1 cellular context compared by ENCODE assay signal in genomic region chr5:82183828-82184227, GRCh38.
TF ChIP-seq lines count a peak whose summit lies in the region.

No MANE protein-coding gene starts in this region.

TF ChIP-seq in GM12878, 131 proteins besides CTCF, POLR2A, EP300 and RAD21 (continued from another document):
- TF ChIP-seq HDGF (IDR thresholded peaks at IDR 0.05) (no peak), SREBF2 (IDR thresholded peaks at IDR 0.05; ENCODE audit: low read length) (no peak), DPF2 (IDR thresholded peaks at IDR 0.05) (peak; percentile 57; the same call in 1 of the 2 replicates), BHLHE40 (IDR thresholded peaks at IDR 0.05; ENCODE audit: borderline replicate concordance in 1 of 2, low read depth in 2 of 2, low read length in 1 of 2) (peak; percentile 78 to 89), CEBPZ (IDR thresholded peaks at IDR 0.05; ENCODE audit: low read depth, low read length) (no peak), SP1 (IDR thresholded peaks at IDR 0.05; ENCODE audit: low read depth, low read length) (no peak), CREB1 (IDR thresholded peaks at IDR 0.05; ENCODE audit: low read depth) (no peak), E4F1 (IDR thresholded peaks at IDR 0.05; ENCODE audit: borderline replicate concordance, partially characterized antibody) (no peak), BCL11A (IDR thresholded peaks at IDR 0.05; ENCODE audit: low read depth, low read length) (peak; percentile 80), ELK1 (IDR thresholded peaks at IDR 0.05; ENCODE audit: low read depth, low read length) (no peak), KLF5 (IDR thresholded peaks at IDR 0.05; ENCODE audit: partially characterized antibody) (no peak)
